In the genomic region with DNA sequence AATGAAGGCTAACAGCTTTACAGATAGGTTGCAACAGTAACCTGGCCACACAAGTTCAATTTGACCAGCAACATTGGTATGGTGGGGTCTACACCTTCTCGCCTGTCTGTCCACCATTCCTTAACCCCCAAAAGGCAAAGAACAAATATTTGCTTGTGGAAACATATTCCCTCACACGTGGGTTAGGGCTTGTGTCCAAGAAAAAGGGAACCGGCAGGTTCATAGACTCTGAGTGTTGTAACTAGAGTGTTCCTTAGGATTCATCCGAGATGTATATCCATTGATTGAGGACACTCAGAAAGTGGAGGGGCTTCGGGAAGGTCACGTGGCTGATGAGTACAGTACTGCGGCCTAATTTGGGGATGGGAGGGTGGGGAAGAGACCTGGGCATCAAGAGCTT, we compare ENCODE assay signal across 11 cellular contexts. TPM values are rescaled to one million over a fixed set of nuclear protein-coding genes. Genes with fewer than 3 reads are reported as not detected.
A peak's percentile ranks its signal among the peaks of the same experiment; 100 is the strongest.
DNase-seq lines count a peak whose midpoint lies in the region; ATAC-seq, FAIRE-seq and TF ChIP-seq lines count a peak whose summit lies in the region.
"Had no signal": no experiment of that assay in that cellular context is flagged by ENCODE, and none has a peak within 500 bp of the region (broad histone marks: within the 10 kb centered on the region; RNA-seq: fewer than 3 reads in every experiment).

No MANE protein-coding gene starts in this region.

- H3K4me2 ChIP-seq in astrocyte (ENCODE audit: low read length) = peak overlapping the region; percentile 87

- H3K4me3 Mint-ChIP-seq in activated CD4-positive, alpha-beta T cell treated with anti-CD3 and anti-CD28 coated beads, Interleukin-2, amount 10 ng/mL, durations not matched to agents 7 days and 5 days = peak overlapping the region; percentile 65
- peak overlapping the region; percentile 71 for H3K4me3 Mint-ChIP-seq in astrocyte (ENCODE audit: unreplicated experiment)
- H3K4me3 Mint-ChIP-seq in activated T-helper 2 cell treated with anti-CD3 and anti-CD28 coated beads, Interferon-gamma antibody, Interleukin-2, Interleukin-4, amounts not matched to agents 10 μg/mL and 5 μg/mL and 100 μg/mL, durations not matched to agents 14 hours and 24 hours and 36 hours (ENCODE audit: low read depth) = no peak overlapping the region

- peaks cover 10% of the 10 kb centered on the region for H3K4me1 Mint-ChIP-seq in activated CD4-positive, alpha-beta T cell treated with anti-CD3 and anti-CD28 coated beads, Interleukin-2, amount 10 ng/mL, durations not matched to agents 7 days and 5 days
- H3K4me1 Mint-ChIP-seq in astrocyte (ENCODE audit: low read depth, unreplicated experiment) = peaks cover 47% of the 10 kb centered on the region
- peaks cover 18% of the 10 kb centered on the region for H3K4me1 Mint-ChIP-seq in activated T-helper 2 cell treated with anti-CD3 and anti-CD28 coated beads, Interferon-gamma antibody, Interleukin-2, Interleukin-4, amounts not matched to agents 10 μg/mL and 5 μg/mL and 100 μg/mL, durations not matched to agents 14 hours and 24 hours and 36 hours (ENCODE audit: low read depth)

- H3K79me2 ChIP-seq in astrocyte (ENCODE audit: insufficient read depth, low read length) = no peaks in the 10 kb centered on the region

- H3K27me3 ChIP-seq in astrocyte (ENCODE audit: insufficient read depth, low read length) (no peaks in the 10 kb centered on the region), lower lobe of right lung (ENCODE audit: low read depth) (no peaks in the 10 kb centered on the region), thoracic aorta (replicated peaks; ENCODE audit: insufficient read depth) (no peaks in the 10 kb centered on the region)

- intact Hi-C loops in lower lobe of right lung (cut with DNase I) = no loop called here
- intact Hi-C loops in activated T-helper 2 cell treated with anti-CD3 and anti-CD28 coated beads, Interferon-gamma antibody, Interleukin-2, Interleukin-4, amounts not matched to agents 10 μg/mL and 5 μg/mL and 100 μg/mL, durations not matched to agents 14 hours and 24 hours and 36 hours (cut with micrococcal nuclease) = loop anchor here (5.0 kb wide), 1 partner anchor 73 kb away; no protein-coding TSS in a partner anchor

- H3K27ac Mint-ChIP-seq in activated CD4-positive, alpha-beta T cell treated with anti-CD3 and anti-CD28 coated beads, Interleukin-2, amount 10 ng/mL, durations not matched to agents 7 days and 5 days = no peak overlapping the region
- H3K27ac Mint-ChIP-seq in astrocyte (ENCODE audit: unreplicated experiment) = peak overlapping the region; percentile 100
- no peak overlapping the region for H3K27ac Mint-ChIP-seq in activated T-helper 2 cell treated with anti-CD3 and anti-CD28 coated beads, Interferon-gamma antibody, Interleukin-2, Interleukin-4, amounts not matched to agents 10 μg/mL and 5 μg/mL and 100 μg/mL, durations not matched to agents 14 hours and 24 hours and 36 hours
- H3K27ac Mint-ChIP-seq: stimulated activated naive B cell treated with anti-CD40 and anti-IgM and Interleukin-4, amounts not matched to agents 10 μg/mL and 1 μg/mL and 100 μg/mL, for 72 hours had no signal

- H3K36me3 Mint-ChIP-seq in activated CD4-positive, alpha-beta T cell treated with anti-CD3 and anti-CD28 coated beads, Interleukin-2, amount 10 ng/mL, durations not matched to agents 7 days and 5 days (ENCODE audit: low read depth) = no peaks in the 10 kb centered on the region
- H3K36me3 Mint-ChIP-seq in astrocyte (ENCODE audit: low read depth, unreplicated experiment) = no peaks in the 10 kb centered on the region
- H3K36me3 Mint-ChIP-seq in activated T-helper 2 cell treated with anti-CD3 and anti-CD28 coated beads, Interferon-gamma antibody, Interleukin-2, Interleukin-4, amounts not matched to agents 10 μg/mL and 5 μg/mL and 100 μg/mL, durations not matched to agents 14 hours and 24 hours and 36 hours (ENCODE audit: low read depth) = no peaks in the 10 kb centered on the region
- H3K36me3 Mint-ChIP-seq: stimulated activated naive B cell treated with anti-CD40 and anti-IgM and Interleukin-4, amounts not matched to agents 10 μg/mL and 1 μg/mL and 100 μg/mL, for 72 hours had no signal

- peak overlapping the region; percentile 92 for H3K9ac ChIP-seq in astrocyte (ENCODE audit: low read length)

- H2AFZ ChIP-seq in astrocyte (ENCODE audit: low read depth, low read length) = no peak overlapping the region

- H3K27ac ChIP-seq in astrocyte (ENCODE audit: low read depth, low read length) (peak overlapping the region; percentile 100), lower lobe of right lung (peak overlapping the region; percentile 90), thoracic aorta (peak overlapping the region; percentile 99 to 100)

- no peaks in the 10 kb centered on the region for H3K9me3 Mint-ChIP-seq in activated CD4-positive, alpha-beta T cell treated with anti-CD3 and anti-CD28 coated beads, Interleukin-2, amount 10 ng/mL, durations not matched to agents 7 days and 5 days
- H3K9me3 Mint-ChIP-seq in astrocyte (ENCODE audit: unreplicated experiment) = no peaks in the 10 kb centered on the region
- no peaks in the 10 kb centered on the region for H3K9me3 Mint-ChIP-seq in activated T-helper 2 cell treated with anti-CD3 and anti-CD28 coated beads, Interferon-gamma antibody, Interleukin-2, Interleukin-4, amounts not matched to agents 10 μg/mL and 5 μg/mL and 100 μg/mL, durations not matched to agents 14 hours and 24 hours and 36 hours
- H3K9me3 Mint-ChIP-seq: stimulated activated naive B cell treated with anti-CD40 and anti-IgM and Interleukin-4, amounts not matched to agents 10 μg/mL and 1 μg/mL and 100 μg/mL, for 72 hours had no signal

- FAIRE-seq in astrocyte (lab: Jason Lieb, UNC) = peak; percentile 43

- H3K36me3 ChIP-seq in astrocyte (ENCODE audit: insufficient read depth, low read length) (no peaks in the 10 kb centered on the region), lower lobe of right lung (no peaks in the 10 kb centered on the region), thoracic aorta (no peaks in the 10 kb centered on the region)

- TF ChIP-seq CTCF in astrocyte (IDR thresholded peaks at IDR 0.05; ENCODE audit: insufficient read depth, low read depth, low read length) (no peak), lower lobe of right lung (IDR thresholded peaks at IDR 0.05) (no peak), thoracic aorta (IDR thresholded peaks at IDR 0.05) (no peak)

- POLR2A ChIA-PET in activated CD4-positive, alpha-beta T cell treated with anti-CD3 and anti-CD28 coated beads, Interleukin-2, amount 10 ng/mL, durations not matched to agents 7 days and 5 days (lab: Charles Lee) = no interaction called here

- H3K9me3 ChIP-seq in astrocyte (ENCODE audit: insufficient read depth, low read depth, low read length) (no peaks in the 10 kb centered on the region), lower lobe of right lung (no peaks in the 10 kb centered on the region), thoracic aorta (no peaks in the 10 kb centered on the region)

- CTCF ChIA-PET in activated CD4-positive, alpha-beta T cell treated with anti-CD3 and anti-CD28 coated beads, Interleukin-2, amount 10 ng/mL, durations not matched to agents 7 days and 5 days (lab: Charles Lee) = interaction anchor here (1.0 to 1.2 kb wide), 2 partner anchors 11 to 18 kb away, joined by 3 read pairs; no protein-coding TSS in a partner anchor

- no peak for DNase-seq in activated CD4-positive, alpha-beta T cell treated with anti-CD3 and anti-CD28 coated beads, Interleukin-2, amount 10 ng/mL, durations not matched to agents 7 days and 5 days
- no peak for DNase-seq in activated CD4-positive, alpha-beta T cell treated with anti-CD3 and anti-CD28 coated beads, Interleukin-2, amount 50 U/mL, for 1 hour
- DNase-seq in astrocyte (ENCODE audit: low read depth) = peak; percentile 19
- DNase-seq in lower lobe of right lung = no peak
- DNase-seq in thoracic aorta (ENCODE audit: low spot score) = no peak
- no peak for DNase-seq in activated T-helper 2 cell treated with anti-CD3 and anti-CD28 coated beads, Interferon-gamma antibody, Interleukin-2, Interleukin-4, amounts not matched to agents 10 μg/mL and 5 μg/mL and 100 μg/mL, durations not matched to agents 14 hours and 24 hours and 36 hours (ENCODE audit: low spot score)
- no peak for DNase-seq in NCI-H128 (lab: John Stamatoyannopoulos, UW; ENCODE audit: unreplicated experiment)
- DNase-seq: NCI-H2029; stimulated activated naive B cell treated with anti-CD40 and anti-IgM and Interleukin-4, amounts not matched to agents 10 μg/mL and 1 μg/mL and 100 μg/mL, for 72 hours had no signal

- no peaks in the 10 kb centered on the region for H4K20me1 ChIP-seq in astrocyte (ENCODE audit: insufficient read depth, low read length)

- H3K27me3 Mint-ChIP-seq in activated CD4-positive, alpha-beta T cell treated with anti-CD3 and anti-CD28 coated beads, Interleukin-2, amount 10 ng/mL, durations not matched to agents 7 days and 5 days = peaks cover 3% of the 10 kb centered on the region
- H3K27me3 Mint-ChIP-seq in astrocyte (ENCODE audit: low read depth, unreplicated experiment) = no peaks in the 10 kb centered on the region
- no peaks in the 10 kb centered on the region for H3K27me3 Mint-ChIP-seq in activated T-helper 2 cell treated with anti-CD3 and anti-CD28 coated beads, Interferon-gamma antibody, Interleukin-2, Interleukin-4, amounts not matched to agents 10 μg/mL and 5 μg/mL and 100 μg/mL, durations not matched to agents 14 hours and 24 hours and 36 hours (ENCODE audit: low read depth)

- ATAC-seq in lower lobe of right lung = no peak
- no peak for ATAC-seq in thoracic aorta (ENCODE audit: insufficient number of reproducible peaks, low FRiP score, low read depth)
- no peak for ATAC-seq in HG03135 (IDR thresholded peaks at IDR 0.05; ENCODE audit: unreplicated experiment)

- peak overlapping the region; percentile 46 for H3K4me3 ChIP-seq in astrocyte (ENCODE audit: insufficient read depth, low read depth, low read length)
- H3K4me3 ChIP-seq in lower lobe of right lung = no peak overlapping the region
- H3K4me3 ChIP-seq in thoracic aorta = peak overlapping the region; percentile 89

- H3K4me1 ChIP-seq in astrocyte (ENCODE audit: insufficient read depth, low read length) (peaks cover 31% of the 10 kb centered on the region), lower lobe of right lung (peaks cover 57% of the 10 kb centered on the region), thoracic aorta (ENCODE audit: control insufficient read depth in 1 of 2, low read depth in 2 of 2) (peaks cover 26 to 50% of the 10 kb centered on the region in 2 donors)

RNA-seq across cellular contexts. Expression of a gene that starts 54.1 kb away (rescaled TPM):
- not detected for total RNA-seq in activated CD4-positive, alpha-beta T cell treated with anti-CD3 and anti-CD28 coated beads, Interleukin-2, amount 10 ng/mL, durations not matched to agents 7 days and 5 days
- total RNA-seq in astrocyte = not detected in 2 replicates
- not detected for total RNA-seq in lower lobe of right lung
- not detected for total RNA-seq in thoracic aorta
- total RNA-seq in activated T-helper 2 cell treated with anti-CD3 and anti-CD28 coated beads, Interferon-gamma antibody, Interleukin-2, Interleukin-4, amounts not matched to agents 10 μg/mL and 5 μg/mL and 100 μg/mL, durations not matched to agents 14 hours and 24 hours and 36 hours = not detected in 2 replicates
- total RNA-seq: kidney epithelial cell had no signal
